21 cellular contexts compared by ENCODE assay signal in genomic region chr18:68429809-68430208, GRCh38.
DNase-seq lines count a peak whose midpoint lies in the region; ATAC-seq and TF ChIP-seq lines count a peak whose summit lies in the region.
"Had no signal": no experiment of that assay in that cellular context is flagged by ENCODE, and none has a peak within 500 bp of the region (broad histone marks: within the 10 kb centered on the region; RNA-seq: fewer than 3 reads in every experiment).

No MANE protein-coding gene starts in this region.

- no peaks in the 10 kb centered on the region for H3K79me2 ChIP-seq in SK-N-SH (ENCODE audit: insufficient read depth)

- H3F3A ChIP-seq in SK-N-SH (replicated peaks; ENCODE audit: insufficient read depth), result peaks cover 4% of the 10 kb centered on the region

- H3K9me2 ChIP-seq in SK-N-SH, result no peaks in the 10 kb centered on the region

- H3K4me2 ChIP-seq in SK-N-SH (no peak overlapping the region), skeletal muscle satellite cell (ENCODE audit: low read length) (peak overlapping the region; percentile 34)
- H3K4me2 ChIP-seq: BLaER1, neural progenitor cell had no signal

- TF ChIP-seq CTCF in SK-N-SH (IDR thresholded peaks at IDR 0.05), result no peak
- TF ChIP-seq CTCF in RWPE1 (conservative IDR thresholded peaks at IDR 0.05; ENCODE audit: low read depth), result no peak
- no peak for TF ChIP-seq CTCF in fibroblast of mammary gland (conservative IDR thresholded peaks at IDR 0.05; ENCODE audit: control insufficient read depth, insufficient read depth, low read depth, low read length)
- no peak for TF ChIP-seq CTCF in Peyer's patch (IDR thresholded peaks at IDR 0.05)

- no peaks in the 10 kb centered on the region for H4K20me1 ChIP-seq in SK-N-SH (ENCODE audit: insufficient read depth)
- H4K20me1 ChIP-seq: BLaER1 had no signal

- H3K36me3 ChIP-seq in SK-N-SH (replicated peaks in 1 of 2; ENCODE audit: control insufficient read depth in 1 of 2, insufficient read depth in 2 of 2, low read length in 1 of 2) (no peaks in the 10 kb centered on the region), skeletal muscle satellite cell (ENCODE audit: insufficient read depth, low read length) (no peaks in the 10 kb centered on the region), Peyer's patch (no peaks in the 10 kb centered on the region)
- H3K36me3 ChIP-seq: BLaER1, colonic mucosa, neural progenitor cell had no signal

- H3K9me3 ChIP-seq in SK-N-SH, result no peaks in the 10 kb centered on the region
- H3K9me3 ChIP-seq in skeletal muscle satellite cell (replicated peaks; ENCODE audit: low read length), result no peaks in the 10 kb centered on the region
- no peaks in the 10 kb centered on the region for H3K9me3 ChIP-seq in Peyer's patch
- H3K9me3 ChIP-seq: BLaER1, colonic mucosa had no signal

- 58% methylated on average over 4 of the region's 4 CpGs for WGBS in SK-N-SH (ENCODE audit: low lambda C conversion rate)

- CTCF ChIA-PET in SK-N-SH (lab: Yijun Ruan, JAX), result no interaction called here
- CTCF ChIA-PET in RWPE1 (lab: Yijun Ruan, JAX), result no interaction called here

- H3K27ac ChIP-seq in SK-N-SH (ENCODE audit: low read depth in 2 of 2, low read length in 1 of 2) (peak overlapping the region in 1 of 2 experiments; percentile 20; a peak in 1 of 4 replicates), RWPE1 (peak overlapping the region; percentile 85), Peyer's patch (no peak overlapping the region)
- H3K27ac ChIP-seq: BLaER1, colonic mucosa, neural progenitor cell, VCaP had no signal

- no peak overlapping the region for H3K9ac ChIP-seq in SK-N-SH
- H3K9ac ChIP-seq in skeletal muscle satellite cell (ENCODE audit: low read depth, low read length), result peak overlapping the region; percentile 62
- H3K9ac ChIP-seq: BLaER1, neural progenitor cell had no signal

- no peak for TF ChIP-seq RAD21 in SK-N-SH (IDR thresholded peaks at IDR 0.05; ENCODE audit: low read length)

- no peaks in the 10 kb centered on the region for H3K27me3 ChIP-seq in SK-N-SH (ENCODE audit: insufficient read depth)
- no peaks in the 10 kb centered on the region for H3K27me3 ChIP-seq in skeletal muscle satellite cell (ENCODE audit: control insufficient read depth, insufficient read depth, low read length)
- H3K27me3 ChIP-seq in Peyer's patch, result no peaks in the 10 kb centered on the region
- H3K27me3 ChIP-seq: BLaER1, colonic mucosa, neural progenitor cell had no signal

- no peak for TF ChIP-seq EP300 in SK-N-SH (IDR thresholded peaks at IDR 0.05; ENCODE audit: borderline replicate concordance in 1 of 2, low read depth in 1 of 2, low read length in 1 of 2)

- DNase-seq in SK-N-SH, result no peak
- peak; percentile 38 for DNase-seq in RWPE1 (ENCODE audit: low spot score)
- peak; percentile 83 for DNase-seq in fibroblast of mammary gland (ENCODE audit: low read depth)
- DNase-seq in Peyer's patch, result no peak
- no peak for DNase-seq in glomerular visceral epithelial cell (ENCODE audit: extremely low spot score)
- DNase-seq: activated CD4-positive, alpha-beta T cell treated with anti-CD3 and anti-CD28 coated beads, Interleukin-2, amount 50 U/mL, for 48 hours; activated naive CD4-positive, alpha-beta T cell treated with Interleukin-2 at 50 U/mL for 16 hours; anterior cingulate cortex; colonic mucosa; GF-D8; NCI-H345; NK-92 treated with Interleukin-12 subunit alpha and Interleukin-12 subunit beta, amount 100 ng/mL, for 24 hours; SHP77; T-helper 2 cell had no signal

- POLR2A ChIA-PET in SK-N-SH (lab: Yijun Ruan, JAX) (no interaction called here), RWPE1 (lab: Yijun Ruan, JAX; ENCODE audit: low non-redundant PET) (no interaction called here)

- TF ChIP-seq POLR2A in Peyer's patch (IDR thresholded peaks at IDR 0.05), result no peak

- H3K4me3 ChIP-seq in SK-N-SH (ENCODE audit: low read depth in 2 of 2, low read length in 1 of 2) (no peak overlapping the region), fibroblast of mammary gland (ENCODE audit: control insufficient read depth, low read depth, low read length) (no peak overlapping the region), skeletal muscle satellite cell (ENCODE audit: low read length) (peak overlapping the region; percentile 43), Peyer's patch (no peak overlapping the region)
- H3K4me3 ChIP-seq: BLaER1, colonic mucosa, neural progenitor cell had no signal

- no peak for ATAC-seq in SK-N-SH treated with all-trans-retinoic acid at 6 μM for 48 hours
- no peak for ATAC-seq in HG02840 (IDR thresholded peaks at IDR 0.05; ENCODE audit: low FRiP score, unreplicated experiment)
- ATAC-seq: left lobe of liver had no signal

- H2AFZ ChIP-seq in SK-N-SH (ENCODE audit: low read depth), result no peak overlapping the region
- H2AFZ ChIP-seq: neural progenitor cell had no signal

- H3K4me1 ChIP-seq in SK-N-SH (ENCODE audit: control insufficient read depth in 1 of 2, insufficient read depth in 2 of 2, low read depth in 1 of 2, low read length in 1 of 2), result peaks cover 0 to 44% of the 10 kb centered on the region in 2 experiments; a peak in 3 of 4 replicates
- H3K4me1 ChIP-seq in skeletal muscle satellite cell (ENCODE audit: control insufficient read depth, insufficient read depth, low read length), result peaks cover 59% of the 10 kb centered on the region
- no peaks in the 10 kb centered on the region for H3K4me1 ChIP-seq in Peyer's patch
- H3K4me1 ChIP-seq: BLaER1, colonic mucosa, neural progenitor cell had no signal

TF ChIP-seq in SK-N-SH, 30 proteins besides CTCF, POLR2A, EP300 and RAD21:
- TF ChIP-seq PBX3 (IDR thresholded peaks at IDR 0.05) (no peak), TCF12 (IDR thresholded peaks at IDR 0.05) (0 out of 2 replicates have a peak, but pooled peaks have one; percentile 5), FOSL2 (IDR thresholded peaks at IDR 0.05; ENCODE audit: borderline replicate concordance, low read depth) (0 out of 2 replicates have a peak, but pooled peaks have one; percentile 20), NFIC (IDR thresholded peaks at IDR 0.05; ENCODE audit: borderline replicate concordance) (0 out of 2 replicates have a peak, but pooled peaks have one; percentile 12)

TF ChIP-seq in SK-N-SH treated with all-trans-retinoic acid at 6 μM for 48 hours, 23 proteins besides CTCF, POLR2A, EP300 and RAD21 (continues in another document):
- TF ChIP-seq OSR1 (CRISPR knock-in tag; IDR thresholded peaks at IDR 0.05) (no peak), ISL1 (CRISPR knock-in tag; IDR thresholded peaks at IDR 0.05) (no peak), ARNTL (CRISPR knock-in tag; IDR thresholded peaks at IDR 0.05; ENCODE audit: borderline replicate concordance, low read depth) (no peak), ZNF70 (CRISPR knock-in tag; IDR thresholded peaks at IDR 0.05) (no peak), PPARA (CRISPR knock-in tag; IDR thresholded peaks at IDR 0.05; ENCODE audit: borderline replicate concordance) (no peak), ESRRG (CRISPR knock-in tag; IDR thresholded peaks at IDR 0.05) (no peak), GLIS3 (CRISPR knock-in tag; IDR thresholded peaks at IDR 0.05) (no peak), ZC3H10 (CRISPR knock-in tag; IDR thresholded peaks at IDR 0.05) (no peak), ZFP3 (CRISPR knock-in tag; IDR thresholded peaks at IDR 0.05) (no peak), ZNF565 (CRISPR knock-in tag; conservative IDR thresholded peaks at IDR 0.05; ENCODE audit: low read depth) (no peak), BACH2 (CRISPR knock-in tag; IDR thresholded peaks at IDR 0.05; ENCODE audit: borderline replicate concordance) (no peak), CSRNP3 (CRISPR knock-in tag; IDR thresholded peaks at IDR 0.05) (no peak), PATZ1 (CRISPR knock-in tag; IDR thresholded peaks at IDR 0.05; ENCODE audit: borderline replicate concordance) (no peak), CSDC2 (CRISPR knock-in tag; IDR thresholded peaks at IDR 0.05) (no peak), ZNF8 (CRISPR knock-in tag; IDR thresholded peaks at IDR 0.05) (no peak)

Comparison
In these comparisons a context has a peak if more than half of its experiments do, and no peak if none do; other contexts are left out.
1. DNase-seq: peak in RWPE1 (single experiment) and fibroblast of mammary gland (single experiment); none in SK-N-SH (single experiment), Peyer's patch (0 of 3) and glomerular visceral epithelial cell (single experiment).